ENCODE assay signal across 19 cellular contexts in genomic region chr1:201318504-201319340, GRCh38. TPM values are rescaled to one million over a fixed set of nuclear protein-coding genes. Genes with fewer than 3 reads are reported as not detected.
A peak's percentile ranks its signal among the peaks of the same experiment; 100 is the strongest.
DNase-seq lines count a peak whose midpoint lies in the region; ATAC-seq and TF ChIP-seq lines count a peak whose summit lies in the region.
"Had no signal": no experiment of that assay in that cellular context is flagged by ENCODE, and none has a peak within 500 bp of the region (broad histone marks: within the 10 kb centered on the region; RNA-seq: fewer than 3 reads in every experiment).

No MANE protein-coding gene starts in this region.

- no peak overlapping the region for H3K4me2 ChIP-seq in PC-3 (ENCODE audit: low read length)
- H3K4me2 ChIP-seq: GM23338 had no signal

- TF ChIP-seq EP300 in suprapubic skin (IDR thresholded peaks at IDR 0.05), result no peak

- POLR2A ChIA-PET in PC-3 (lab: Charles Lee; ENCODE audit: unreplicated experiment), result no interaction called here

- H3K27ac Mint-ChIP-seq in chondrocyte (ENCODE audit: unreplicated experiment), result no peak overlapping the region
- H3K27ac Mint-ChIP-seq: CD8-positive, alpha-beta T cell; GM23338 had no signal

- H3K9ac ChIP-seq in PC-3 (ENCODE audit: low read length), result no peak overlapping the region

- no peaks in the 10 kb centered on the region for H3K4me1 Mint-ChIP-seq in chondrocyte (ENCODE audit: low read depth)

- H3K27ac ChIP-seq in PC-3 (ENCODE audit: low read length) (no peak overlapping the region), suprapubic skin (peak overlapping the region; percentile 70)

- no peaks in the 10 kb centered on the region for H3F3A ChIP-seq in PC-3 (ENCODE audit: low read length, unreplicated experiment)

- no peaks in the 10 kb centered on the region for H3K9me2 ChIP-seq in PC-3 (replicated peaks; ENCODE audit: low read length)

- H3K36me3 Mint-ChIP-seq in chondrocyte (ENCODE audit: low read depth), result peaks cover 7% of the 10 kb centered on the region
- H3K36me3 Mint-ChIP-seq: CD8-positive, alpha-beta T cell had no signal

- ATAC-seq in PC-3, result peak; percentile 30; the same call in 1 of the 2 replicates
- no peak for ATAC-seq in HG02610 (IDR thresholded peaks at IDR 0.05; ENCODE audit: unreplicated experiment)
- no peak for ATAC-seq in GM19397 (IDR thresholded peaks at IDR 0.05; ENCODE audit: unreplicated experiment)
- ATAC-seq: CD8-positive, alpha-beta T cell; GM12878; GM23338; K562; SK-N-SH treated with all-trans-retinoic acid at 6 μM for 48 hours had no signal

- H3K27me3 Mint-ChIP-seq in chondrocyte (ENCODE audit: low read depth), result peaks cover 9% of the 10 kb centered on the region

- H3K36me3 ChIP-seq in PC-3 (ENCODE audit: low read depth, low read length) (peaks cover 100% of the 10 kb centered on the region), suprapubic skin (peaks cover 64% of the 10 kb centered on the region)
- H3K36me3 ChIP-seq: BE2C had no signal

- no TSS peak for BruUV-seq in PC-3 (replicated peaks; lab: Mats Ljungman, UMichigan)

- H3K27me3 ChIP-seq in PC-3 (ENCODE audit: low read length), result no peaks in the 10 kb centered on the region
- no peaks in the 10 kb centered on the region for H3K27me3 ChIP-seq in suprapubic skin
- H3K27me3 ChIP-seq: BE2C had no signal

- H3K9me3 ChIP-seq in PC-3 (ENCODE audit: low read length) (no peaks in the 10 kb centered on the region), suprapubic skin (no peaks in the 10 kb centered on the region)
- H3K9me3 ChIP-seq: BE2C had no signal

- WGBS in suprapubic skin, result 44% methylated on average over 5 of the region's 15 CpGs

- CTCF ChIA-PET in PC-3 (lab: Charles Lee), result interaction anchor here (0.6 kb wide), 1 partner anchor 29 kb away, joined by 6 read pairs; no protein-coding TSS in a partner anchor

- no peaks in the 10 kb centered on the region for H4K20me1 ChIP-seq in PC-3 (ENCODE audit: low read length)

- no peaks in the 10 kb centered on the region for H3K9me3 Mint-ChIP-seq in chondrocyte (ENCODE audit: low read depth)
- H3K9me3 Mint-ChIP-seq: CD8-positive, alpha-beta T cell; GM23338 had no signal

- no peaks in the 10 kb centered on the region for H3K4me1 ChIP-seq in PC-3 (ENCODE audit: insufficient read depth, low read length)
- H3K4me1 ChIP-seq in suprapubic skin, result peaks cover 51% of the 10 kb centered on the region

- DNase-seq in PC-3 (no peak), chondrocyte (ENCODE audit: low spot score) (peak; percentile 51), myocyte (ENCODE audit: low read depth) (peak; percentile 58), suprapubic skin (ENCODE audit: low spot score in 2 of 2) (peak in 1 of 2 donors; percentile 40), AML-193 (lab: John Stamatoyannopoulos, UW) (no peak), activated gamma-delta T cell (lab: John Stamatoyannopoulos, UW) (no peak)
- DNase-seq: BE2C; CD8-positive, alpha-beta T cell; DND-41; NCI-H1048; NCI-H146; NCI-H510A treated with DMSO at 0.1 percent for 48 hours; SHP77 had no signal

- H2AFZ ChIP-seq in PC-3 (ENCODE audit: low read length), result no peak overlapping the region
- H2AFZ ChIP-seq: GM23338 had no signal

- no peak for TF ChIP-seq POLR2A in suprapubic skin (IDR thresholded peaks at IDR 0.05)

- H3K79me2 ChIP-seq in PC-3 (ENCODE audit: low read length), result peaks cover 2% of the 10 kb centered on the region

- no peak for TF ChIP-seq CTCF in PC-3 (conservative IDR thresholded peaks at IDR 0.05; ENCODE audit: low read depth, low read length)
- TF ChIP-seq CTCF in chondrocyte (IDR thresholded peaks at IDR 0.05), result no peak
- no peak for TF ChIP-seq CTCF in suprapubic skin (IDR thresholded peaks at IDR 0.05)

- intact Hi-C loops in PC-3 (cut with micrococcal nuclease), result no loop called here

- H3K4me3 Mint-ChIP-seq in chondrocyte (ENCODE audit: unreplicated experiment), result no peak overlapping the region
- H3K4me3 Mint-ChIP-seq: CD8-positive, alpha-beta T cell; GM23338 had no signal

- H3K4me3 ChIP-seq in PC-3 (ENCODE audit: low read length) (no peak overlapping the region), suprapubic skin (no peak overlapping the region)
- H3K4me3 ChIP-seq: GM12878, GM23338, K562 had no signal

RNA-seq across cellular contexts. Expression of gene PKP1, which starts 35.4 kb away (rescaled TPM):
- total RNA-seq in PC-3 (2014; rRNA removed), result 211 and 259 TPM in 2 replicates
- total RNA-seq in chondrocyte, result 0.07 to 4.1 TPM (median 4.0 TPM) in 3 replicates
- total RNA-seq in myocyte, result 0.05 and 0.13 TPM in 2 replicates
- 1.0 TPM for polyA plus RNA-seq in myocyte (2012)
- total RNA-seq in suprapubic skin, result 1,000 to 10,000 TPM in 3 of 4 donors, 100 to 1,000 TPM in 1; 888 to 1,187 (median 1,096) TPM
- total RNA-seq: CD8-positive, alpha-beta T cell; GM12878; K562 had no signal
- polyA plus RNA-seq: K562 had no signal

RNA-seq across cellular contexts. Expression of gene TNNT2, which starts 58.8 kb away (rescaled TPM):
- 1.1 and 2.9 TPM in 2 replicates for total RNA-seq in PC-3 (2014; rRNA removed)
- total RNA-seq in chondrocyte, result 20.3 to 21.6 TPM (median 21.2 TPM) in 3 replicates
- total RNA-seq in myocyte, result 3,022 and 4,635 TPM in 2 replicates
- polyA plus RNA-seq in myocyte (2012), result 2,977 TPM
- total RNA-seq in suprapubic skin, result 10 to 100 TPM in 3 of 4 donors, 1 to 10 TPM in 1; 7.9 to 54.6 (median 19.0) TPM
- total RNA-seq: CD8-positive, alpha-beta T cell; GM12878; K562 had no signal
- polyA plus RNA-seq: K562 had no signal

Comparison
In these comparisons a context has a peak if more than half of its experiments do, and no peak if none do; other contexts are left out.
1. DNase-seq: peak in chondrocyte (single experiment) and myocyte (single experiment); none in PC-3 (single experiment), AML-193 (0 of 2) and activated gamma-delta T cell (single experiment).
2. RNA of gene PKP1, which starts 35.4 kb away (total RNA-seq): 888 to 1,187 TPM in suprapubic skin and 211 to 259 TPM in PC-3; 0.07 to 4.1 TPM in chondrocyte and 0.05 to 0.13 TPM in myocyte; every median in the first group is over 10 times any median in the second.
3. RNA of gene TNNT2, which starts 58.8 kb away (total RNA-seq): 3,022 to 4,635 TPM in myocyte; 20.3 to 21.6 TPM in chondrocyte, 7.9 to 54.6 TPM in suprapubic skin and 1.1 to 2.9 TPM in PC-3; every median in the first group is over 10 times any median in the second.